Comparison of ENCODE assay signal across 8 cellular contexts in the genomic region with DNA sequence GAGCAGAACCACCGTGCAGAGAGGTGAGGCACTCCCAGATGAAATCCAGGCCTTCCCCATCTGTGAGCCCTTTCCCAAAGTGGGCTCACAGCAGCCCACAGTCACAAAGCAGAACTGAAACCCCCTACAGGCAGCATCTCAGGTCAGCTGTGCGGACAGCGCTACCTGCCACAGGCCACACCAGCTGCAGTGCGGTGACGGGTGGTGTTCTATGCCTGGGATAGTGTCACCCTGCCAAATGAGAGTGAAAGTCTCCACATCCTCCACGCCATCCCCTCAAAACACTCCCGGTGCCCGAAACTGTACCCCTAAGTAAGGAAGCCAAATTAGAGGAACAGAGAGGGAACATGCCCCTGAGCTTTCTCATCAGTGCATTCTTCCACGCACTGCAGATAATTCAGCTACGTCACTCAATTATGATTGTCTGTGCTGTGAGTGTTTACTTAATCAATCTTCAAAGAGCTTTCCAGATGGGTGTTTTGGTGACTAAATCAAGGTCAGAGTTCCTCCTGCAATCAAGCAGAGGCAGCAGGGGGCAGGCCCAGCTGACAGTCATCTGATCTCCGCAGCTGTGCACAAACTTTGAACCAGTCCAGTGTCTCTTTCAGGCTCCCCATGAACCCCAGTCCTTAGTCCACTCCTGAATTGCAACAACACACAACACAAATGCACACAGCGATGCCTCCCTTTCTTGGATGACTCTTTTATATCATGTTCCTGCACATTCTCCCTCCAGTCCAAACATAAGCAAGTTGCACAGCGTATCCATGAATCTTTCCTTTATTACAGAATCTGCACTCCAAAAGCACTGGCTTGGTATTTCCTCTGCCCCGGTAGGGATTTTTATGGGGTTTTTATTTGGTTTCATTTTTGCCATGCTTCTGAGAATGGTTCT.
A peak's percentile ranks its signal among the peaks of the same experiment; 100 is the strongest.
DNase-seq lines count a peak whose midpoint lies in the region; ATAC-seq and TF ChIP-seq lines count a peak whose summit lies in the region.

No MANE protein-coding gene starts in this region.

- no peaks in the 10 kb centered on the region for H3K27me3 ChIP-seq in subcutaneous abdominal adipose tissue (ENCODE audit: control insufficient read depth in 5 of 5, insufficient read depth in 4 of 5, low read length in 5 of 5)

- H3K4me3 ChIP-seq in mesodermal cell (ENCODE audit: extremely low read depth, insufficient read depth, low read length, poor library complexity, severe bottlenecking) (no peak overlapping the region), subcutaneous abdominal adipose tissue (ENCODE audit: low read depth in 1 of 5, low read length in 5 of 5) (peak overlapping the region in 4 of 5 donors; percentile 0 to 55 (median 28))

- no peaks in the 10 kb centered on the region for H3K27me3 Mint-ChIP-seq in chondrocyte (ENCODE audit: low read depth)

- H3K9ac ChIP-seq in subcutaneous abdominal adipose tissue (ENCODE audit: low read length in 5 of 5), result peak overlapping the region; percentile 54 to 81 (median 76)

- ATAC-seq in GM21515 (IDR thresholded peaks at IDR 0.05; ENCODE audit: unreplicated experiment), result peak; percentile 70

- DNase-seq in GM10248 (ENCODE audit: extremely low spot score) (peak; percentile 64), T-helper 22 cell (ENCODE audit: low read depth) (peak; percentile 68), chondrocyte (ENCODE audit: low spot score) (peak; percentile 32), GM19240 (ENCODE audit: insufficient read length, low spot score) (no peak)

- H3K4me1 Mint-ChIP-seq in chondrocyte (ENCODE audit: low read depth), result peaks cover 58% of the 10 kb centered on the region

- no peak overlapping the region for H3K4me3 Mint-ChIP-seq in chondrocyte (ENCODE audit: unreplicated experiment)

- H3K27ac Mint-ChIP-seq in chondrocyte (ENCODE audit: unreplicated experiment), result peak overlapping the region; percentile 12

- H3K36me3 ChIP-seq in KOPT-K1 (ENCODE audit: insufficient read depth, low read length) (no peaks in the 10 kb centered on the region), mesodermal cell (ENCODE audit: control insufficient read depth, insufficient read depth, low read length) (no peaks in the 10 kb centered on the region), subcutaneous abdominal adipose tissue (ENCODE audit: control insufficient read depth in 5 of 5, insufficient read depth in 5 of 5, low read length in 5 of 5) (no peaks in the 10 kb centered on the region)

- H3K27ac ChIP-seq in KOPT-K1 (ENCODE audit: low read depth, low read length, poor library complexity, severe bottlenecking), result peak overlapping the region; percentile 89
- peak overlapping the region; percentile 62 for H3K27ac ChIP-seq in mesodermal cell (ENCODE audit: low read depth, low read length, severe bottlenecking)
- peak overlapping the region; percentile 99 for H3K27ac ChIP-seq in subcutaneous abdominal adipose tissue (ENCODE audit: low read depth, low read length)

- no peak for TF ChIP-seq CTCF in GM10248 (IDR thresholded peaks at IDR 0.05; ENCODE audit: control extremely low read depth, extremely low read depth, low read depth, missing control alignments)
- TF ChIP-seq CTCF in chondrocyte (IDR thresholded peaks at IDR 0.05), result no peak

- peaks cover 69% of the 10 kb centered on the region for H3K4me1 ChIP-seq in mesodermal cell (ENCODE audit: control insufficient read depth, insufficient read depth, low read length, poor library complexity, severe bottlenecking)
- peaks cover 23 to 83% (median 76%) of the 10 kb centered on the region in 5 donors for H3K4me1 ChIP-seq in subcutaneous abdominal adipose tissue (ENCODE audit: control insufficient read depth in 5 of 5, insufficient read depth in 5 of 5, low read length in 5 of 5)

- CTCF ChIA-PET in GM10248 (lab: Yijun Ruan, JAX), result interaction anchor here (0.9 to 7.1 kb wide), 16 partner anchors 8 to 492 kb away, joined by 3 to 46 read pairs (median 6); no protein-coding TSS in a partner anchor

- no peaks in the 10 kb centered on the region for H3K9me3 ChIP-seq in KOPT-K1 (ENCODE audit: insufficient read depth, low read length, poor library complexity, severe bottlenecking)
- no peaks in the 10 kb centered on the region for H3K9me3 ChIP-seq in mesodermal cell (ENCODE audit: control insufficient read depth, low read length)
- H3K9me3 ChIP-seq in subcutaneous abdominal adipose tissue (ENCODE audit: control insufficient read depth in 5 of 5, low read length in 5 of 5), result no peaks in the 10 kb centered on the region

- no peaks in the 10 kb centered on the region for H3K36me3 Mint-ChIP-seq in chondrocyte (ENCODE audit: low read depth)

- H3K9me3 Mint-ChIP-seq in chondrocyte (ENCODE audit: low read depth), result no peaks in the 10 kb centered on the region

- POLR2A ChIA-PET in GM10248 (lab: Yijun Ruan, JAX), result interaction anchor here (0.6 to 3.7 kb wide), 14 partner anchors 11 to 367 kb away, joined by 3 to 17 read pairs (median 5); no protein-coding TSS in a partner anchor

- WGBS in mesodermal cell (ENCODE audit: insufficient coverage in 2 of 2), 2 experiments, result 87 to 91% methylated on average over 7 to 10 of the region's 14 CpGs
